8 cellular contexts compared by ENCODE assay signal in the genomic region with DNA sequence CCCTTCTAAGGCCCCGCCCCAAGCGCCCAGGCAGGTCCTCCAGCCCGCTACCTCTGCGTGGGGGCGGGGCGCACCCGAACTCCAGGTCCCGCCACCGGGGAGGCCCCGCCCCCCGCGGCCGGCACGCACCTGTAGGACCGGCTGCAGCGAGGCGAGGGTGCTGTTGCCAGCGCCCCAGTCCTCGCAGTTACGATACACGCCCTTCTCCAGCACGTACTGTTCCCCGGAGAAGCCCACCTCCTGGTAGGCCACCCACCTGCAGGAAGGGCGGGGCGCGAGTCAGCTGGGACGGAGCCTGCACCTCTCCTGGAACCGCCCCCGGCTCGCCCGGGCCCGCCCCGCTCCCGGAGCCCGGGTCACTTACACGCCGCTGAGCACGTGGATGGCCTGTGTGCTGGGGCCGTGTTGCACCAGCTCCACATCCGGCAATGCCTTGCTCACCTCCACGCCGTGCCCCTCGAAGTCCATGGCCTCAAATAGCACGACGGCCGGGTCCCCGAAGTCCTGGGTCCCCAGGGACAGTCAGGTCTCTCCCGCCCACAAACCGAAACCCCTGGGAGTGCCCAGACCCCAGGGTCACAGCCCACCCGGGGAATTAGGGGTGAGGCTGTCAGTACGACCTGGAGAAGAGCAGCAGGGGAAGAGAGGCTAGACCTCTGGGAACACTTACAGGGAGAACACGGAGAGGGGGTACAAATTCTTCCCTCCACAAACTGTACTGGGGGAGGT. TPM values are rescaled to one million over a fixed set of nuclear protein-coding genes. Genes with fewer than 3 reads are reported as not detected.
DNase-seq lines count a peak whose midpoint lies in the region; ATAC-seq and TF ChIP-seq lines count a peak whose summit lies in the region.

No MANE protein-coding gene starts in this region.

- H3K27me3 Mint-ChIP-seq in T-cell: no peaks in the 10 kb centered on the region

- CTCF ChIA-PET in T-cell (lab: Charles Lee): interaction anchor here in 1 of 2 donors (1.4 kb wide), 1 partner anchor 25 kb away, joined by 3 read pairs; no protein-coding TSS in a partner anchor

- DNase-seq in NCI-H2081 (lab: John Stamatoyannopoulos, UW): peak; percentile 73 to 81
- no peak for DNase-seq in NCI-H2081 treated with DMSO at 0.1 percent for 48 hours (lab: John Stamatoyannopoulos, UW)
- peak; percentile 70 for DNase-seq in M059J (ENCODE audit: low read depth)
- peak; percentile 54 to 88 (median 71) for DNase-seq in T-cell
- DNase-seq in ascending aorta (ENCODE audit: low spot score in 2 of 2): peak in 1 of 2 donors; percentile 77
- peak; percentile 91 for DNase-seq in stimulated activated CD4-positive, alpha-beta T cell treated with anti-CD3 and anti-CD28 coated beads, Interleukin-15, amount 100 ng/mL, for 24 hours
- no peak for DNase-seq in dedifferentiated amniotic fluid mesenchymal stem cell (ENCODE audit: extremely low spot score)

- H3K36me3 Mint-ChIP-seq in T-cell: no peaks in the 10 kb centered on the region

- intact Hi-C loops in ascending aorta (cut with DNase I): no loop called here

- H3K4me3 ChIP-seq in ascending aorta (peak overlapping the region; percentile 26 to 61), iPS-18c (ENCODE audit: insufficient read depth, low read depth, low read length) (peak overlapping the region; percentile 75)

- H3K27ac ChIP-seq in ascending aorta: no peak overlapping the region

- ATAC-seq in T-cell (replicated peaks in 1 of 4): peak; percentile 87 to 94 (median 91)

- H3K4me3 Mint-ChIP-seq in T-cell: peak overlapping the region; percentile 86 to 92 (median 91)

- no peak for TF ChIP-seq CTCF in ascending aorta (IDR thresholded peaks at IDR 0.05)

- no peaks in the 10 kb centered on the region for H3K36me3 ChIP-seq in ascending aorta

- no peaks in the 10 kb centered on the region for H3K9me3 Mint-ChIP-seq in T-cell

- H3K9me3 ChIP-seq in ascending aorta: no peaks in the 10 kb centered on the region
- no peaks in the 10 kb centered on the region for H3K9me3 ChIP-seq in iPS-18c (ENCODE audit: control insufficient read depth, insufficient read depth, low read length)

- H3K4me1 ChIP-seq in ascending aorta: peaks cover 3 to 9% of the 10 kb centered on the region in 2 donors

- POLR2A ChIA-PET in T-cell (lab: Charles Lee): no interaction called here

- peak overlapping the region; percentile 61 to 68 for H3K27ac Mint-ChIP-seq in T-cell

- H3K27me3 ChIP-seq in ascending aorta: peaks cover 8% of the 10 kb centered on the region

- peaks cover 9 to 14% (median 14%) of the 10 kb centered on the region in 3 donors for H3K4me1 Mint-ChIP-seq in T-cell

RNA-seq across cellular contexts. Expression of a gene that starts 17.3 kb away (rescaled TPM):
- 0.42 and 2.0 TPM in 2 replicates for total RNA-seq in M059J (2014; rRNA removed; shearing (Covaris generic))
- total RNA-seq in T-cell: 1 to 10 TPM; 3.0 to 7.3 (median 5.1) TPM
- total RNA-seq in ascending aorta: not detected

RNA-seq across cellular contexts. Expression of a gene that starts 18.9 kb away (rescaled TPM):
- total RNA-seq in M059J (2014; rRNA removed; shearing (Covaris generic)): not detected in 2 replicates
- total RNA-seq in T-cell (1,000 to 10,000 TPM in 4 of 5 donors, 100 to 1,000 TPM in 1; 994 to 1,121 (median 1,054) TPM), ascending aorta (not detected)

RNA-seq across cellular contexts. Expression of a gene that starts 30.2 kb away (rescaled TPM):
- 4.1 and 7.3 TPM in 2 replicates for total RNA-seq in M059J (2014; rRNA removed; shearing (Covaris generic))
- total RNA-seq in T-cell (100 to 1,000 TPM in 3 of 5 donors, 10 to 100 TPM in 2; 39.5 to 112 (median 104) TPM), ascending aorta (14.5 TPM)

RNA-seq across cellular contexts. Expression of a gene that starts 35.9 kb away (rescaled TPM):
- not detected in 2 replicates for total RNA-seq in M059J (2014; rRNA removed; shearing (Covaris generic))
- total RNA-seq in T-cell: 10 to 100 TPM in 2 of 5 donors, 1 to 10 TPM in 2, under 1 TPM in 1; 0.32 to 23.1 (median 5.3) TPM
- total RNA-seq in ascending aorta: not detected

RNA-seq across cellular contexts. Expression of a gene that starts 56.8 kb away (rescaled TPM):
- total RNA-seq in M059J (2014; rRNA removed; shearing (Covaris generic)): 268 and 302 TPM in 2 replicates
- total RNA-seq in T-cell (100 to 1,000 TPM; 218 to 457 (median 370) TPM), ascending aorta (228 TPM)

Comparison
In these comparisons a context has a peak if more than half of its experiments do, and no peak if none do; other contexts are left out.
1. DNase-seq: peak in NCI-H2081 (2 of 2), M059J (single experiment), T-cell (34 of 34) and stimulated activated CD4-positive, alpha-beta T cell treated with anti-CD3 and anti-CD28 coated beads, Interleukin-15, amount 100 ng/mL, for 24 hours (single experiment); none in NCI-H2081 treated with DMSO at 0.1 percent for 48 hours (single experiment) and dedifferentiated amniotic fluid mesenchymal stem cell (single experiment).
2. RNA of a gene that starts 18.9 kb away (total RNA-seq): 994 to 1,121 TPM in T-cell; not detected in M059J and not detected in ascending aorta (single experiment); every median in the first group is over 100 times any median in the second.